ENCODE assay signal across 21 cellular contexts in genomic region chr2:240048237-240048636, GRCh38. TPM values are rescaled to one million over a fixed set of nuclear protein-coding genes. Genes with fewer than 3 reads are reported as not detected.
DNase-seq lines count a peak whose midpoint lies in the region; ATAC-seq and TF ChIP-seq lines count a peak whose summit lies in the region.
"Had no signal": no experiment of that assay in that cellular context is flagged by ENCODE, and none has a peak within 500 bp of the region (broad histone marks: within the 10 kb centered on the region; RNA-seq: fewer than 3 reads in every experiment).

No MANE protein-coding gene starts in this region.

- no peaks in the 10 kb centered on the region for H3K9me2 ChIP-seq in GM23338 (ENCODE audit: insufficient read depth)

- TF ChIP-seq CTCF in GM23338 (conservative IDR thresholded peaks at IDR 0.05; ENCODE audit: low read depth in 2 of 2) (no peak), dorsolateral prefrontal cortex (IDR thresholded peaks at IDR 0.05 in 54 of 56, conservative IDR thresholded peaks at IDR 0.05 in 2 of 56; ENCODE audit: low read depth in 1 of 56, partially characterized antibody in 56 of 56) (no peak), lung (IDR thresholded peaks at IDR 0.05; ENCODE audit: control extremely low read depth, extremely low read depth) (no peak), type B pancreatic cell (conservative IDR thresholded peaks at IDR 0.05) (no peak)

- no peak for DNase-seq in GM23338 (ENCODE audit: low spot score)
- DNase-seq in dorsolateral prefrontal cortex, result no peak
- DNase-seq in lung (ENCODE audit: low spot score), result no peak
- no peak for DNase-seq in type B pancreatic cell (ENCODE audit: extremely low spot score, unreplicated experiment)
- DNase-seq in NCI-H1417 treated with DMSO at 0.1 percent for 48 hours (lab: John Stamatoyannopoulos, UW), result no peak
- DNase-seq in NCI-H1092 (lab: John Stamatoyannopoulos, UW), result no peak
- DNase-seq: C1 segment of cervical spinal cord; Calu3; CD4-positive, alpha-beta memory T cell; COR-L47; DMS53; DMS79 treated with DMSO at 0.1 percent for 48 hours; GF-D8; GOT3; H7; HCEC 1CT had no signal

- ATAC-seq in GM23338, result 0 out of 3 replicates have a peak, but pooled peaks have one; percentile 26
- ATAC-seq in lung (ENCODE audit: insufficient read depth, low FRiP score), result no peak

- intact Hi-C loops in dorsolateral prefrontal cortex (cut with DNase I), result no loop called here

- H3K9me3 ChIP-seq in lung (ENCODE audit: control insufficient read depth in 2 of 2, insufficient read depth in 1 of 2, low read length in 1 of 2), result no peaks in the 10 kb centered on the region

- H3K9me3 Mint-ChIP-seq in GM23338, result no peaks in the 10 kb centered on the region
- no peaks in the 10 kb centered on the region for H3K9me3 Mint-ChIP-seq in type B pancreatic cell
- H3K9me3 Mint-ChIP-seq: CD4-positive, alpha-beta memory T cell had no signal

- H3K27ac ChIP-seq in GM23338 (ENCODE audit: low read depth) (no peak overlapping the region), dorsolateral prefrontal cortex (peak overlapping the region in 33 of 59 donors; percentile 24 to 99 (median 95)), lung (ENCODE audit: low read depth in 1 of 2, low read length in 1 of 2) (no peak overlapping the region)

- no peaks in the 10 kb centered on the region for H3K27me3 ChIP-seq in GM23338 (ENCODE audit: insufficient read depth)
- peaks cover 0 to 5% (median 0%) of the 10 kb centered on the region in 45 donors for H3K27me3 ChIP-seq in dorsolateral prefrontal cortex
- H3K27me3 ChIP-seq in lung (ENCODE audit: control insufficient read depth, insufficient read depth), result no peaks in the 10 kb centered on the region

- no peak overlapping the region for H3K4me2 ChIP-seq in GM23338

- H3K4me3 ChIP-seq in GM23338, result no peak overlapping the region
- no peak overlapping the region for H3K4me3 ChIP-seq in dorsolateral prefrontal cortex
- peak overlapping the region; percentile 1 for H3K4me3 ChIP-seq in lung

- H3K36me3 ChIP-seq in GM23338 (ENCODE audit: insufficient read depth), result no peaks in the 10 kb centered on the region
- no peaks in the 10 kb centered on the region for H3K36me3 ChIP-seq in lung (ENCODE audit: control insufficient read depth in 2 of 2, insufficient read depth in 2 of 2, low read length in 2 of 2)

- WGBS in lung, 2 donors, result 65 to 75% methylated on average over 9 of the region's 9 CpGs

- H3K36me3 Mint-ChIP-seq in GM23338 (ENCODE audit: low read depth) (no peaks in the 10 kb centered on the region), type B pancreatic cell (no peaks in the 10 kb centered on the region)
- H3K36me3 Mint-ChIP-seq: CD4-positive, alpha-beta memory T cell had no signal

- H3K4me3 Mint-ChIP-seq in GM23338 (no peak overlapping the region), type B pancreatic cell (no peak overlapping the region)
- H3K4me3 Mint-ChIP-seq: CD4-positive, alpha-beta memory T cell had no signal

- H3K4me1 Mint-ChIP-seq in GM23338, result no peaks in the 10 kb centered on the region
- H3K4me1 Mint-ChIP-seq in type B pancreatic cell (ENCODE audit: unreplicated experiment), result no peaks in the 10 kb centered on the region
- H3K4me1 Mint-ChIP-seq: CD4-positive, alpha-beta memory T cell had no signal

- no peaks in the 10 kb centered on the region; the same call in 1 of the 2 replicates for H3K4me1 ChIP-seq in GM23338 (ENCODE audit: insufficient read depth)
- H3K4me1 ChIP-seq in lung (ENCODE audit: control insufficient read depth in 2 of 2, insufficient read depth in 2 of 2, low read length in 2 of 2), result no peaks in the 10 kb centered on the region

- H3F3A ChIP-seq in GM23338 (replicated peaks; ENCODE audit: low read depth), result no peaks in the 10 kb centered on the region

- no peaks in the 10 kb centered on the region for H3K79me2 ChIP-seq in GM23338 (replicated peaks; ENCODE audit: insufficient read depth)

- H2AFZ ChIP-seq in GM23338, result no peak overlapping the region

- H3K27ac Mint-ChIP-seq in GM23338 (no peak overlapping the region), type B pancreatic cell (peak overlapping the region; percentile 12)
- H3K27ac Mint-ChIP-seq: CD4-positive, alpha-beta memory T cell had no signal

- H4K20me1 ChIP-seq in GM23338 (replicated peaks; ENCODE audit: insufficient read depth), result no peaks in the 10 kb centered on the region

- H3K27me3 Mint-ChIP-seq in GM23338 (ENCODE audit: insufficient read depth, low read depth, poor library complexity) (peaks cover 6% of the 10 kb centered on the region), type B pancreatic cell (peaks cover 84% of the 10 kb centered on the region)

TF ChIP-seq in GM23338, 12 proteins besides CTCF, POLR2A, EP300 and RAD21:
- TF ChIP-seq EZH2phosphoT487 (IDR thresholded peaks at IDR 0.05; ENCODE audit: unreplicated experiment), result no peak
- TF ChIP-seq REST (IDR thresholded peaks at IDR 0.05; ENCODE audit: unreplicated experiment), result no peak
- TF ChIP-seq ETS1 (IDR thresholded peaks at IDR 0.05), result no peak
- TF ChIP-seq NANOG (IDR thresholded peaks at IDR 0.05; ENCODE audit: borderline replicate concordance), result no peak

RNA-seq across cellular contexts. Expression of gene OR6B3, which starts 5.1 kb away (rescaled TPM):
- total RNA-seq in GM23338 (2014; rRNA removed; shearing (Covaris generic)), result not detected in 2 replicates
- not detected in 2 replicates for polyA plus RNA-seq in GM23338 (2016; fragmentation: Nextera tagmentation; extraction: Ambion mirVana)
- total RNA-seq in dorsolateral prefrontal cortex, result under 1 TPM in 8 of 120 experiments, not detected in 112; 0.50 to 0.98 (median 0.57) TPM
- not detected for total RNA-seq in lung
- not detected for polyA plus RNA-seq in lung
- not detected in 2 replicates for total RNA-seq in type B pancreatic cell (ENCODE audit: low replicate concordance)
- total RNA-seq: A172; A673; Calu3; CD4-positive, alpha-beta memory T cell; Daoy; G401; H7 had no signal
- polyA plus RNA-seq: BJ; CD4-positive, alpha-beta memory T cell had no signal

RNA-seq across cellular contexts. Expression of gene OR6B2, which starts 18.0 kb away (rescaled TPM):
- total RNA-seq in GM23338 (2014; rRNA removed; shearing (Covaris generic)), result not detected in 2 replicates
- polyA plus RNA-seq in GM23338 (2016; fragmentation: Nextera tagmentation; extraction: Ambion mirVana) (not detected in 2 replicates), lung (not detected)
- total RNA-seq in dorsolateral prefrontal cortex (not detected), lung (not detected), type B pancreatic cell (ENCODE audit: low replicate concordance) (not detected in 2 replicates)
- total RNA-seq: A172; A673; Calu3; CD4-positive, alpha-beta memory T cell; Daoy; G401; H7 had no signal
- polyA plus RNA-seq: BJ; CD4-positive, alpha-beta memory T cell had no signal

RNA-seq across cellular contexts. Expression of gene NDUFA10, which starts 23.1 kb away (rescaled TPM):
- 113 and 156 TPM in 2 replicates for total RNA-seq in GM23338 (2014; rRNA removed; shearing (Covaris generic))
- polyA plus RNA-seq in GM23338 (2016; fragmentation: Nextera tagmentation; extraction: Ambion mirVana), result 64.8 and 81.0 TPM in 2 replicates
- total RNA-seq in dorsolateral prefrontal cortex, result 100 to 1,000 TPM; 113 to 234 (median 181) TPM
- 100 to 1,000 TPM in 1 of 2 donors, 10 to 100 TPM in 1; 76.6 to 101 TPM for total RNA-seq in lung
- 10 to 100 TPM; 56.9 to 66.1 TPM for polyA plus RNA-seq in lung
- total RNA-seq in type B pancreatic cell (ENCODE audit: low replicate concordance), result 121 and 136 TPM in 2 replicates

Comparison
In these comparisons a context has a peak if more than half of its experiments do, and no peak if none do; other contexts are left out.
1. H3K27ac ChIP-seq: peak in dorsolateral prefrontal cortex (33 of 59); none in GM23338 (single experiment) and lung (0 of 2).